Comparison of ENCODE assay signal across 8 cellular contexts in the genomic region with DNA sequence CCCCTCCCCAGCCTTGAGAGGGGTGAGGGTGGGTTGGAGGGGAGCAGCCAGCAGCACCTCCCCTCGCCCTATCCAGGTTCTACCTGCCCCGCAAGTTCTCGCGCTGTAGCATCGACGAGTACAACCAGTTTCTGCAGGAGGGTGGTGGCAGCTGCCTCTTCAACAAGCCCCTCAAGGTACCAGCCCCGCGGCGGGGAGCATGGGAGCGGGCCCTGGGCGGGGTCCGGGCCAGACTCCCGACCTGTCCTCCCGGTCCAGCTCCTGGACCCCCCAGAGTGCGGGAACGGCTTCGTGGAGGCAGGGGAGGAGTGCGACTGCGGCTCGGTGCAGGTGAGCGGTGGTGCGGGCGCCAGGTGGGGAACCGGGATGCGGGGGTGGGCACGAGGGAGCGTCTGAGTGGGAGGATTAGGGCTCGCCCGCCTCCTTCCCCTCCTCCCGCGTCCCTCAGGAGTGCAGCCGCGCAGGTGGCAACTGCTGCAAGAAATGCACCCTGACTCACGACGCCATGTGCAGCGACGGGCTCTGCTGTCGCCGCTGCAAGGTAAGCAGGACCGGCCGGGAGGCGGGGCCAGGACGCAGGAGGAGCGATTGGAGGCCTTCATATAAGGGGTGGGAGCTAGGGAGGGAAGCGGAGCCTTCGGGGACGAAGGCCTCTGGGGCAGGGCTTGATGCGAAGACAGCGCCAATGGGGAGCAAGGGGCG. TPM values are rescaled to one million over a fixed set of nuclear protein-coding genes. Genes with fewer than 3 reads are reported as not detected.
DNase-seq lines count a peak whose midpoint lies in the region; ATAC-seq and TF ChIP-seq lines count a peak whose summit lies in the region.

No MANE protein-coding gene starts in this region.

- H3K79me1 ChIP-seq in mesenchymal stem cell (replicated peaks; ENCODE audit: low read length, poor library complexity, severe bottlenecking), result no peaks in the 10 kb centered on the region

- intact Hi-C loops in CD14-positive monocyte (cut with micrococcal nuclease), result loop anchor here (1.0 to 10.0 kb wide), 4 partner anchors 90 to 360 kb away; a partner anchor contains a TSS
- intact Hi-C loops in activated CD8-positive, alpha-beta T cell treated with anti-CD3 and anti-CD28 coated beads for 36 hours (cut with micrococcal nuclease), result loop anchor here (2.0 kb wide), 1 partner anchor 92 kb away; no protein-coding TSS in a partner anchor

- H3K4me1 Mint-ChIP-seq in CD14-positive monocyte, result peaks cover 36% of the 10 kb centered on the region
- peaks cover 5% of the 10 kb centered on the region for H3K4me1 Mint-ChIP-seq in activated CD8-positive, alpha-beta T cell treated with anti-CD3 and anti-CD28 coated beads for 36 hours (ENCODE audit: low read depth)

- peaks cover 4 to 40% of the 10 kb centered on the region in 2 experiments for H3K27me3 ChIP-seq in mesenchymal stem cell (ENCODE audit: control insufficient read depth in 1 of 2, insufficient read depth in 1 of 2, low read length in 2 of 2)

- H3K18ac ChIP-seq in mesenchymal stem cell (ENCODE audit: low read depth in 1 of 2, low read length in 2 of 2), result peak overlapping the region in 1 of 2 experiments; percentile 37

- H4K91ac ChIP-seq in mesenchymal stem cell (ENCODE audit: low read length), result no peak overlapping the region

- no peak overlapping the region for H2BK120ac ChIP-seq in mesenchymal stem cell (ENCODE audit: low read depth, low read length)

- peaks cover 0 to 5% of the 10 kb centered on the region in 2 experiments for H3K36me3 ChIP-seq in mesenchymal stem cell (ENCODE audit: control insufficient read depth in 1 of 2, insufficient read depth in 2 of 2, low read depth in 1 of 2, low read length in 2 of 2)

- no peaks in the 10 kb centered on the region for H3K36me3 Mint-ChIP-seq in CD14-positive monocyte
- H3K36me3 Mint-ChIP-seq in activated CD8-positive, alpha-beta T cell treated with anti-CD3 and anti-CD28 coated beads for 36 hours (ENCODE audit: low read depth), result no peaks in the 10 kb centered on the region

- POLR2A ChIA-PET in activated CD8-positive, alpha-beta T cell treated with anti-CD3 and anti-CD28 coated beads for 36 hours (lab: Charles Lee), result interaction anchor here (1.2 to 1.9 kb wide), 4 partner anchors 16 to 124 kb away, joined by 3 to 7 read pairs (median 4); a partner anchor contains a TSS

- peak overlapping the region; percentile 90 for H2AFZ ChIP-seq in mesenchymal stem cell (ENCODE audit: low read depth, low read length)

- no peak overlapping the region for H4K8ac ChIP-seq in mesenchymal stem cell (ENCODE audit: low read length)

- CTCF ChIA-PET in activated CD8-positive, alpha-beta T cell treated with anti-CD3 and anti-CD28 coated beads for 36 hours (lab: Charles Lee), result interaction anchor here (0.6 to 13.0 kb wide), 23 partner anchors 11 to 275 kb away, joined by 3 to 205 read pairs (median 4); a partner anchor contains a TSS

- no peak overlapping the region for H3K27ac ChIP-seq in mesenchymal stem cell (ENCODE audit: low read length, poor library complexity, severe bottlenecking)

- DNase-seq in CD14-positive monocyte (ENCODE audit: low spot score), result peak; percentile 94
- peak; percentile 97 for DNase-seq in NCI-H748 treated with DMSO at 0.1 percent for 48 hours (lab: John Stamatoyannopoulos, UW)
- peak; percentile 99 for DNase-seq in activated CD8-positive, alpha-beta T cell treated with anti-CD3 and anti-CD28 coated beads for 36 hours
- peak; percentile 97 for DNase-seq in effector CD4-positive, alpha-beta T cell
- peak; percentile 98 for DNase-seq in mesenchymal stem cell
- peak; percentile 96 for DNase-seq in stimulated activated CD8-positive, alpha-beta memory T cell treated with anti-CD3 and anti-CD28 coated beads, Interleukin-12 subunit alpha, Interleukin-12 subunit beta, amount 100 ng/mL, for 1 hour (ENCODE audit: low read depth)

- peak overlapping the region in 1 of 2 experiments; percentile 19 for H3K14ac ChIP-seq in mesenchymal stem cell (ENCODE audit: low read length in 2 of 2)

- WGBS in mesenchymal stem cell, result 2% methylated on average over 45 of the region's 50 CpGs

- no peak overlapping the region for H2AK5ac ChIP-seq in mesenchymal stem cell (ENCODE audit: low read length, severe bottlenecking)

- no peak overlapping the region for H2BK12ac ChIP-seq in mesenchymal stem cell (ENCODE audit: low read length in 2 of 2)

- H2BK15ac ChIP-seq in mesenchymal stem cell (ENCODE audit: low read depth, poor library complexity, severe bottlenecking), result no peak overlapping the region

- peaks cover 0 to 2% (median 0%) of the 10 kb centered on the region in 7 donors for H3K9me3 Mint-ChIP-seq in CD14-positive monocyte
- H3K9me3 Mint-ChIP-seq in activated CD8-positive, alpha-beta T cell treated with anti-CD3 and anti-CD28 coated beads for 36 hours, result no peaks in the 10 kb centered on the region

- peak overlapping the region; percentile 62 to 82 for H3K4me3 ChIP-seq in mesenchymal stem cell (ENCODE audit: insufficient read depth in 1 of 2, low read depth in 1 of 2, low read length in 2 of 2)

- H3K4ac ChIP-seq in mesenchymal stem cell (ENCODE audit: low read depth in 1 of 2, low read length in 2 of 2), result no peak overlapping the region

- peak overlapping the region; percentile 79 to 90 for H3K4me3 Mint-ChIP-seq in CD14-positive monocyte
- H3K4me3 Mint-ChIP-seq in activated CD8-positive, alpha-beta T cell treated with anti-CD3 and anti-CD28 coated beads for 36 hours, result peak overlapping the region; percentile 79

- H3K4me2 ChIP-seq in mesenchymal stem cell (ENCODE audit: low read length, poor library complexity, severe bottlenecking), result peak overlapping the region; percentile 98

- peaks cover 32% of the 10 kb centered on the region for H3K4me1 ChIP-seq in mesenchymal stem cell (ENCODE audit: control insufficient read depth, insufficient read depth, low read depth, low read length)

- peak overlapping the region; percentile 18 for H3K9ac ChIP-seq in mesenchymal stem cell (ENCODE audit: low read length)

- peak; percentile 74 for ATAC-seq in GM19395 (IDR thresholded peaks at IDR 0.05; ENCODE audit: unreplicated experiment)
- ATAC-seq in HG03520 (IDR thresholded peaks at IDR 0.05; ENCODE audit: unreplicated experiment), result peak; percentile 69
- peak; percentile 97 for ATAC-seq in activated CD8-positive, alpha-beta T cell treated with anti-CD3 and anti-CD28 coated beads for 36 hours

- H3K9me3 ChIP-seq in mesenchymal stem cell (ENCODE audit: control insufficient read depth, low read length), result no peaks in the 10 kb centered on the region

- no peak overlapping the region for H2BK5ac ChIP-seq in mesenchymal stem cell (ENCODE audit: low read depth, low read length, poor library complexity, severe bottlenecking)

- peaks cover 20 to 46% (median 34%) of the 10 kb centered on the region in 3 donors for H3K27me3 Mint-ChIP-seq in CD14-positive monocyte (ENCODE audit: low read depth in 3 of 3)
- peaks cover 6% of the 10 kb centered on the region for H3K27me3 Mint-ChIP-seq in activated CD8-positive, alpha-beta T cell treated with anti-CD3 and anti-CD28 coated beads for 36 hours

- H3K23ac ChIP-seq in mesenchymal stem cell (ENCODE audit: low read length in 2 of 2), result peak overlapping the region in 1 of 2 experiments; percentile 42

- H3K27ac Mint-ChIP-seq in CD14-positive monocyte, result peak overlapping the region in 1 of 7 donors; percentile 37
- no peak overlapping the region for H3K27ac Mint-ChIP-seq in activated CD8-positive, alpha-beta T cell treated with anti-CD3 and anti-CD28 coated beads for 36 hours

- peak; percentile 56 for TF ChIP-seq CTCF in CD14-positive monocyte (IDR thresholded peaks at IDR 0.05)
- peak; percentile 60 for TF ChIP-seq CTCF in activated CD8-positive, alpha-beta T cell treated with anti-CD3 and anti-CD28 coated beads for 36 hours (IDR thresholded peaks at IDR 0.05)

RNA-seq across cellular contexts. Expression of a gene that starts 16.5 kb away (rescaled TPM):
- not detected for polyA plus RNA-seq in CD14-positive monocyte
- total RNA-seq in activated CD8-positive, alpha-beta T cell treated with anti-CD3 and anti-CD28 coated beads for 36 hours, result under 1 TPM; 0.07 to 0.27 TPM
- polyA plus RNA-seq in mesenchymal stem cell (2013, experiment 1 of 2), result 0.30 TPM
- 0.26 TPM for polyA plus RNA-seq in mesenchymal stem cell (2013, experiment 2 of 2)

RNA-seq across cellular contexts. Expression of a gene that starts 54.8 kb away (rescaled TPM):
- polyA plus RNA-seq in CD14-positive monocyte, result not detected
- total RNA-seq in activated CD8-positive, alpha-beta T cell treated with anti-CD3 and anti-CD28 coated beads for 36 hours, result 1 to 10 TPM; 5.6 TPM
- 18.0 TPM for polyA plus RNA-seq in mesenchymal stem cell (2013, experiment 1 of 2)
- polyA plus RNA-seq in mesenchymal stem cell (2013, experiment 2 of 2), result 18.6 TPM
